ENCODE assay signal across 2 cellular contexts in genomic region chr6:52416629-52417151, GRCh38.
TF ChIP-seq lines count a peak whose summit lies in the region.

No MANE protein-coding gene starts in this region.

TF ChIP-seq in SK-N-SH, 30 proteins besides CTCF, POLR2A, EP300 and RAD21 (continued from another document):
- TF ChIP-seq PBX3 (IDR thresholded peaks at IDR 0.05) (peak; percentile 44), JUND (IDR thresholded peaks at IDR 0.05) (0 out of 2 replicates have a peak, but pooled peaks have one; percentile 2)

TF ChIP-seq in neural cell, 6 proteins besides CTCF, POLR2A, EP300 and RAD21 (continued from another document):
- TF ChIP-seq POLR2AphosphoS5 (IDR thresholded peaks at IDR 0.05) (no peak), SMC3 (conservative IDR thresholded peaks at IDR 0.05; ENCODE audit: poor library complexity) (peak; percentile 95)
TF ChIP-seq in neural cell: peak in this region for 2.
